ENCODE assay signal across 9 cellular contexts in genomic region chr19:4575267-4575793, GRCh38. TPM values are rescaled to one million over a fixed set of nuclear protein-coding genes. Genes with fewer than 3 reads are reported as not detected.
A peak's percentile ranks its signal among the peaks of the same experiment; 100 is the strongest.
DNase-seq lines count a peak whose midpoint lies in the region; ATAC-seq and TF ChIP-seq lines count a peak whose summit lies in the region.
"Had no signal": no experiment of that assay in that cellular context is flagged by ENCODE, and none has a peak within 500 bp of the region (broad histone marks: within the 10 kb centered on the region; RNA-seq: fewer than 3 reads in every experiment).

No MANE protein-coding gene starts in this region.

- H3K4me1 Mint-ChIP-seq in T-helper 17 cell = peaks cover 4% of the 10 kb centered on the region

- H3K27ac Mint-ChIP-seq in activated naive CD4-positive, alpha-beta T cell treated with anti-CD3 and anti-CD28 coated beads, Interleukin-2, amount 50 U/mL, for 72 hours = no peak overlapping the region
- no peak overlapping the region for H3K27ac Mint-ChIP-seq in T-helper 17 cell

- H3K27me3 Mint-ChIP-seq in T-helper 17 cell = peaks cover 68% of the 10 kb centered on the region

- intact Hi-C loops in mammary epithelial cell (cut with micrococcal nuclease) (loop anchor here (5.0 to 10.0 kb wide), 2 partner anchors 147 to 219 kb away; partner anchors contain the start of genes DPP9 and FEM1A), uterus (cut with DNase I; ENCODE audit: low total_unique reads) (no loop called here)

- no peak for TF ChIP-seq POLR2A in uterus (IDR thresholded peaks at IDR 0.05)

- in situ Hi-C loops in mammary epithelial cell (cut with MboI; ENCODE audit: low sequenced_read_pairs in 2 of 2) = loop anchor here (5.0 to 10.0 kb wide), 2 partner anchors 59 to 62 kb away; partner anchors contain the start of gene TNFAIP8L1 (in 2 of the 2)
- in situ Hi-C loops in GM13976 (cut with MboI; ENCODE audit: low sequenced_read_pairs, unreplicated experiment) = loop anchor here (10.0 kb wide), 1 partner anchor 59 kb away; the partner anchor contains the start of gene TNFAIP8L1

- dilution Hi-C loops in mammary epithelial cell (cut with HindIII; ENCODE audit: low sequenced_read_pairs) = loop anchor here (10.0 kb wide), 1 partner anchor 131 kb away; no protein-coding TSS in a partner anchor

- TF ChIP-seq CTCF in mammary epithelial cell (conservative IDR thresholded peaks at IDR 0.05 in 1 of 2, IDR thresholded peaks at IDR 0.05 in 1 of 2; ENCODE audit: extremely low read depth in 1 of 2, insufficient read depth in 1 of 2, low read depth in 1 of 2, low read length in 2 of 2) = no peak
- TF ChIP-seq CTCF in uterus (IDR thresholded peaks at IDR 0.05) = no peak
- no peak for TF ChIP-seq CTCF in GM13976 (IDR thresholded peaks at IDR 0.05; ENCODE audit: borderline replicate concordance, control extremely low read depth, extremely low read depth, insufficient read depth, missing control alignments)

- H4K20me1 ChIP-seq in mammary epithelial cell (ENCODE audit: insufficient read depth, low read length) = no peaks in the 10 kb centered on the region

- H3K4me2 ChIP-seq in mammary epithelial cell (ENCODE audit: insufficient read depth, low read depth, low read length) = peak overlapping the region; percentile 27

- ATAC-seq in activated naive CD4-positive, alpha-beta T cell treated with anti-CD3 and anti-CD28 coated beads, Interleukin-2, amount 50 U/mL, for 72 hours = peak; percentile 54 to 69
- ATAC-seq in T-helper 17 cell = no peak
- no peak for ATAC-seq in GM21825 (IDR thresholded peaks at IDR 0.05; ENCODE audit: unreplicated experiment)

- H2AFZ ChIP-seq in mammary epithelial cell (ENCODE audit: low read depth, low read length) = peak overlapping the region; percentile 74

- BruUV-seq in mammary epithelial cell (replicated peaks; lab: Mats Ljungman, UMichigan) = no TSS peak

- no peaks in the 10 kb centered on the region for H3K79me2 ChIP-seq in mammary epithelial cell (ENCODE audit: insufficient read depth, low read length)

- CTCF ChIA-PET in mammary epithelial cell (lab: Charles Lee; ENCODE audit: low non-redundant PET) = interaction anchor here (0.6 kb wide), 1 partner anchor 58 kb away, joined by 3 read pairs; no protein-coding TSS in a partner anchor

- H3K4me3 Mint-ChIP-seq in T-helper 17 cell = no peak overlapping the region

- H3K36me3 ChIP-seq in mammary epithelial cell (ENCODE audit: insufficient read depth, low read length) (no peaks in the 10 kb centered on the region), uterus (no peaks in the 10 kb centered on the region)

- H3K27ac ChIP-seq in mammary epithelial cell (ENCODE audit: insufficient read depth, low read depth, low read length) (peak overlapping the region; percentile 34), uterus (peak overlapping the region; percentile 61 to 84)

- no peak for DNase-seq in activated naive CD4-positive, alpha-beta T cell treated with anti-CD3 and anti-CD28 coated beads, Interleukin-2, amount 50 U/mL, for 72 hours (ENCODE audit: low spot score in 2 of 2)
- DNase-seq in activated naive CD4-positive, alpha-beta T cell treated with Interleukin-2 at 50 U/mL for 16 hours = no peak
- DNase-seq in mammary epithelial cell (peak; percentile 69), kidney tubule cell (ENCODE audit: low spot score) (peak; percentile 86), uterus (peak; percentile 47 to 83), GM13976 (ENCODE audit: low spot score) (no peak), T-helper 17 cell (no peak)

- peaks cover 11% of the 10 kb centered on the region for H3K4me1 ChIP-seq in mammary epithelial cell (ENCODE audit: insufficient read depth, low read length)
- H3K4me1 ChIP-seq in uterus = peaks cover 0 to 7% of the 10 kb centered on the region in 2 donors

- 8% methylated on average over 7 of the region's 13 CpGs for WGBS in mammary epithelial cell (ENCODE audit: low coverage, missing lambda C conversion rate)

- H3K4me3 ChIP-seq in mammary epithelial cell (replicated peaks in 1 of 3; ENCODE audit: insufficient read depth in 1 of 3, low read depth in 2 of 3, low read length in 3 of 3) = no peak overlapping the region
- H3K4me3 ChIP-seq in uterus = no peak overlapping the region

- no peaks in the 10 kb centered on the region for H3K9me3 Mint-ChIP-seq in activated naive CD4-positive, alpha-beta T cell treated with anti-CD3 and anti-CD28 coated beads, Interleukin-2, amount 50 U/mL, for 72 hours

- H3K9me3 ChIP-seq in mammary epithelial cell (replicated peaks; ENCODE audit: insufficient read depth, low read length) = no peaks in the 10 kb centered on the region
- H3K9me3 ChIP-seq in uterus = no peaks in the 10 kb centered on the region
- H3K9me3 ChIP-seq in T-helper 17 cell (ENCODE audit: control insufficient read depth, low read length, poor library complexity, severe bottlenecking) = no peaks in the 10 kb centered on the region

- no peaks in the 10 kb centered on the region for H3K36me3 Mint-ChIP-seq in activated naive CD4-positive, alpha-beta T cell treated with anti-CD3 and anti-CD28 coated beads, Interleukin-2, amount 50 U/mL, for 72 hours
- H3K36me3 Mint-ChIP-seq in T-helper 17 cell (ENCODE audit: low read depth) = peaks cover 3% of the 10 kb centered on the region

- H3K9ac ChIP-seq in mammary epithelial cell (ENCODE audit: insufficient read depth, low read length) = no peak overlapping the region

- H3K27me3 ChIP-seq in mammary epithelial cell (ENCODE audit: insufficient read depth, low read length) (peaks cover 6% of the 10 kb centered on the region), uterus (peaks cover 0 to 6% of the 10 kb centered on the region in 2 donors)

RNA-seq across cellular contexts. Expression of gene SEMA6B, which starts 15.8 kb away (rescaled TPM):
- total RNA-seq in activated naive CD4-positive, alpha-beta T cell treated with anti-CD3 and anti-CD28 coated beads, Interleukin-2, amount 50 U/mL, for 72 hours = not detected
- under 1 TPM in 1 of 2 donors, not detected in 1; 0.28 TPM for total RNA-seq in mammary epithelial cell
- polyA plus RNA-seq in mammary epithelial cell = 0.22 TPM
- polyA minus RNA-seq in mammary epithelial cell = not detected
- total RNA-seq in uterus = 10 to 100 TPM in 1 of 4 donors, 1 to 10 TPM in 3; 1.8 to 48.1 (median 5.5) TPM
- total RNA-seq in T-helper 17 cell = under 1 TPM; 0.20 to 0.52 TPM

RNA-seq across cellular contexts. Expression of gene LRG1, which starts 35.5 kb away (rescaled TPM):
- total RNA-seq in activated naive CD4-positive, alpha-beta T cell treated with anti-CD3 and anti-CD28 coated beads, Interleukin-2, amount 50 U/mL, for 72 hours = 1 to 10 TPM in 1 of 2 donors, under 1 TPM in 1; 0.23 to 3.0 TPM
- total RNA-seq in mammary epithelial cell (not detected), uterus (1 to 10 TPM in 2 of 4 donors, under 1 TPM in 1, not detected in 1; 0.59 to 1.1 (median 1.1) TPM), T-helper 17 cell (under 1 TPM; 0.17 to 0.31 TPM)
- polyA plus RNA-seq in mammary epithelial cell = not detected
- not detected for polyA minus RNA-seq in mammary epithelial cell
- polyA plus RNA-seq: neural cell had no signal

RNA-seq across cellular contexts. Expression of gene PLIN5, which starts 40.3 kb away (rescaled TPM):
- total RNA-seq in activated naive CD4-positive, alpha-beta T cell treated with anti-CD3 and anti-CD28 coated beads, Interleukin-2, amount 50 U/mL, for 72 hours = under 1 TPM in 1 of 2 donors, not detected in 1; 0.41 TPM
- under 1 TPM in 1 of 2 donors, not detected in 1; 0.19 TPM for total RNA-seq in mammary epithelial cell
- polyA plus RNA-seq in mammary epithelial cell = not detected
- not detected for polyA minus RNA-seq in mammary epithelial cell
- total RNA-seq in uterus = 10 to 100 TPM in 1 of 4 donors, 1 to 10 TPM in 3; 1.5 to 11.1 (median 3.0) TPM
- total RNA-seq in T-helper 17 cell = not detected

RNA-seq across cellular contexts. Expression of gene PLIN4, which starts 57.0 kb away (rescaled TPM):
- total RNA-seq in activated naive CD4-positive, alpha-beta T cell treated with anti-CD3 and anti-CD28 coated beads, Interleukin-2, amount 50 U/mL, for 72 hours = under 1 TPM in 1 of 2 donors, not detected in 1; 0.08 TPM
- total RNA-seq in mammary epithelial cell = 10 to 100 TPM in 1 of 2 donors, 1 to 10 TPM in 1; 9.3 to 38.2 TPM
- polyA plus RNA-seq in mammary epithelial cell = 2.7 TPM
- 7.6 TPM for polyA minus RNA-seq in mammary epithelial cell
- total RNA-seq in uterus = 10 to 100 TPM in 3 of 4 donors, 1 to 10 TPM in 1; 7.9 to 78.3 (median 16.2) TPM
- total RNA-seq in T-helper 17 cell = not detected
- polyA plus RNA-seq: neural cell had no signal

Comparison
In these comparisons a context has a peak if more than half of its experiments do, and no peak if none do; other contexts are left out.
1. ATAC-seq: peak in activated naive CD4-positive, alpha-beta T cell treated with anti-CD3 and anti-CD28 coated beads, Interleukin-2, amount 50 U/mL, for 72 hours (2 of 2); none in T-helper 17 cell (single experiment) and GM21825 (single experiment).
2. DNase-seq: peak in mammary epithelial cell (single experiment), kidney tubule cell (single experiment) and uterus (2 of 2); none in activated naive CD4-positive, alpha-beta T cell treated with anti-CD3 and anti-CD28 coated beads, Interleukin-2, amount 50 U/mL, for 72 hours (0 of 2), activated naive CD4-positive, alpha-beta T cell treated with Interleukin-2 at 50 U/mL for 16 hours (single experiment), GM13976 (single experiment) and T-helper 17 cell (0 of 3).